ENCODE assay signal across 9 cellular contexts in genomic region chr17:4555863-4556646, GRCh38. TPM values are rescaled to one million over a fixed set of nuclear protein-coding genes. Genes with fewer than 3 reads are reported as not detected.
DNase-seq lines count a peak whose midpoint lies in the region; ATAC-seq and TF ChIP-seq lines count a peak whose summit lies in the region.
"Had no signal": no experiment of that assay in that cellular context is flagged by ENCODE, and none has a peak within 500 bp of the region (broad histone marks: within the 10 kb centered on the region; RNA-seq: fewer than 3 reads in every experiment).

No MANE protein-coding gene starts in this region.

- H3K9me3 ChIP-seq in liver (ENCODE audit: control insufficient read depth in 4 of 4, low read length in 3 of 4), result no peaks in the 10 kb centered on the region
- no peaks in the 10 kb centered on the region for H3K9me3 ChIP-seq in tibial artery

- H3K36me3 ChIP-seq in liver (ENCODE audit: control insufficient read depth in 4 of 4, insufficient read depth in 3 of 4, low read depth in 1 of 4, low read length in 3 of 4) (peaks cover 5 to 19% (median 14%) of the 10 kb centered on the region in 4 donors), tibial artery (peaks cover 22 to 31% (median 29%) of the 10 kb centered on the region in 3 donors)

- intact Hi-C loops in tibial artery (cut with DNase I; ENCODE audit: low total_unique reads), result no loop called here

- H3K27me3 ChIP-seq in liver (ENCODE audit: control insufficient read depth in 4 of 4, insufficient read depth in 4 of 4, low read length in 3 of 4), result no peaks in the 10 kb centered on the region
- H3K27me3 ChIP-seq in tibial artery, result no peaks in the 10 kb centered on the region

- H3K4me1 Mint-ChIP-seq in activated T-cell treated with anti-CD3 and anti-CD28 coated beads, Interleukin-2, amount 50 U/mL, for 4 hours (ENCODE audit: low read depth), result peaks cover 23% of the 10 kb centered on the region

- H3K36me3 Mint-ChIP-seq in activated T-cell treated with anti-CD3 and anti-CD28 coated beads, Interleukin-2, amount 50 U/mL, for 4 hours (ENCODE audit: insufficient read depth), result peaks cover 6% of the 10 kb centered on the region

- H3K9ac ChIP-seq in liver (ENCODE audit: low read depth in 1 of 2, low read length in 2 of 2), result no peak overlapping the region

- peak overlapping the region; percentile 93 for H3K27ac ChIP-seq in angular gyrus (ENCODE audit: low read depth, low read length)
- peak overlapping the region; percentile 32 to 65 for H3K27ac ChIP-seq in liver (ENCODE audit: low read depth in 1 of 2, low read length in 2 of 2)
- peak overlapping the region; percentile 74 to 77 for H3K27ac ChIP-seq in tibial artery

- H3K4me3 ChIP-seq in liver (ENCODE audit: low read depth in 1 of 3, low read length in 3 of 3), result peak overlapping the region in 2 of 3 donors; percentile 83 to 97
- H3K4me3 ChIP-seq in tibial artery, result peak overlapping the region; percentile 80 to 86

- H3K4me1 ChIP-seq in liver (ENCODE audit: control insufficient read depth in 4 of 4, insufficient read depth in 4 of 4, low read length in 3 of 4) (peaks cover 2 to 25% (median 12%) of the 10 kb centered on the region in 4 donors), tibial artery (peaks cover 0 to 49% (median 22%) of the 10 kb centered on the region in 4 donors)

- TF ChIP-seq RAD21 in liver (IDR thresholded peaks at IDR 0.05), result no peak

- WGBS in liver, result 71% methylated on average over 15 of the region's 15 CpGs

- no peaks in the 10 kb centered on the region for H3K27me3 Mint-ChIP-seq in activated T-cell treated with anti-CD3 and anti-CD28 coated beads, Interleukin-2, amount 50 U/mL, for 4 hours (ENCODE audit: low read depth)

- no peak for ATAC-seq in activated T-cell treated with anti-CD3 and anti-CD28 coated beads, Interleukin-2, amount 50 U/mL, for 4 hours
- no peak for ATAC-seq in GM19395 (IDR thresholded peaks at IDR 0.05; ENCODE audit: unreplicated experiment)

- no peak for DNase-seq in activated T-cell treated with anti-CD3 and anti-CD28 coated beads, Interleukin-2, amount 50 U/mL, for 4 hours
- DNase-seq in activated T-cell treated with anti-CD3 and anti-CD28 coated beads for 4 hours (no peak), tibial artery (no peak), SIG-M5 treated with dmso at 0.1 percent for 504 hours (lab: John Stamatoyannopoulos, UW; ENCODE audit: unreplicated experiment) (no peak), kidney tubule cell (ENCODE audit: low spot score) (no peak)

- H3K9me3 Mint-ChIP-seq in activated T-cell treated with anti-CD3 and anti-CD28 coated beads, Interleukin-2, amount 50 U/mL, for 4 hours, result no peaks in the 10 kb centered on the region

- peak overlapping the region; percentile 95 for H3K4me3 Mint-ChIP-seq in activated T-cell treated with anti-CD3 and anti-CD28 coated beads, Interleukin-2, amount 50 U/mL, for 4 hours

- TF ChIP-seq CTCF in liver (IDR thresholded peaks at IDR 0.05; ENCODE audit: low read depth, low read length, missing input control), result no peak
- no peak for TF ChIP-seq CTCF in tibial artery (IDR thresholded peaks at IDR 0.05)

TF ChIP-seq in liver, 16 proteins besides CTCF, POLR2A, EP300 and RAD21:
- TF ChIP-seq EGR1 (IDR thresholded peaks at IDR 0.05; ENCODE audit: low read depth in 2 of 2), result no peak
- no peak for TF ChIP-seq YY1 (IDR thresholded peaks at IDR 0.05)
- no peak for TF ChIP-seq FOXA1 (IDR thresholded peaks at IDR 0.05)
- no peak for TF ChIP-seq REST (IDR thresholded peaks at IDR 0.05)
- no peak for TF ChIP-seq JUND (IDR thresholded peaks at IDR 0.05)
- no peak for TF ChIP-seq SP1 (IDR thresholded peaks at IDR 0.05)
- TF ChIP-seq GABPA (IDR thresholded peaks at IDR 0.05 in 1 of 2, conservative IDR thresholded peaks at IDR 0.05 in 1 of 2), result no peak
- no peak for TF ChIP-seq TAF1 (conservative IDR thresholded peaks at IDR 0.05)
- TF ChIP-seq HNF4G (IDR thresholded peaks at IDR 0.05), result no peak
- no peak for TF ChIP-seq HNF4A (conservative IDR thresholded peaks at IDR 0.05)
- no peak for TF ChIP-seq ZBTB33 (IDR thresholded peaks at IDR 0.05)
- TF ChIP-seq RXRA (IDR thresholded peaks at IDR 0.05), result no peak
- no peak for TF ChIP-seq FOXA2 (IDR thresholded peaks at IDR 0.05)
- TF ChIP-seq, protein P1, sequence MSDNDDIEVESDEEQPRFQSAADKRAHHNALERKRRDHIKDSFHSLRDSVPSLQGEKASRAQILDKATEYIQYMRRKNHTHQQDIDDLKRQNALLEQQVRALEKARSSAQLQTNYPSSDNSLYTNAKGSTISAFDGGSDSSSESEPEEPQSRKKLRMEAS (IDR thresholded peaks at IDR 0.05), result no peak
- TF ChIP-seq, protein P2, sequence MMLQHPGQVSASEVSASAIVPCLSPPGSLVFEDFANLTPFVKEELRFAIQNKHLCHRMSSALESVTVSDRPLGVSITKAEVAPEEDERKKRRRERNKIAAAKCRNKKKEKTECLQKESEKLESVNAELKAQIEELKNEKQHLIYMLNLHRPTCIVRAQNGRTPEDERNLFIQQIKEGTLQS (IDR thresholded peaks at IDR 0.05), result no peak
- no peak for TF ChIP-seq NR2F2 (IDR thresholded peaks at IDR 0.05)

RNA-seq across cellular contexts. Expression of gene MYBBP1A, which starts 0.9 kb away (rescaled TPM):
- total RNA-seq in activated T-cell treated with anti-CD3 and anti-CD28 coated beads, Interleukin-2, amount 50 U/mL, for 4 hours, result 100 to 1,000 TPM; 261 to 278 (median 263) TPM
- 10 to 100 TPM; 20.5 to 23.3 TPM for total RNA-seq in liver
- 10 to 100 TPM; 12.2 to 19.6 TPM for polyA plus RNA-seq in liver

RNA-seq across cellular contexts. Expression of gene GGT6, which starts 4.3 kb away (rescaled TPM):
- total RNA-seq in activated T-cell treated with anti-CD3 and anti-CD28 coated beads, Interleukin-2, amount 50 U/mL, for 4 hours, result not detected
- total RNA-seq in liver, result 1 to 10 TPM in 1 of 2 donors, under 1 TPM in 1; 0.19 to 1.1 TPM
- under 1 TPM; 0.43 to 0.64 TPM for polyA plus RNA-seq in liver
- total RNA-seq: NCI-H460 had no signal

RNA-seq across cellular contexts. Expression of gene SMTNL2, which starts 28.3 kb away (rescaled TPM):
- not detected for total RNA-seq in activated T-cell treated with anti-CD3 and anti-CD28 coated beads, Interleukin-2, amount 50 U/mL, for 4 hours
- total RNA-seq in liver, result not detected
- polyA plus RNA-seq in liver, result under 1 TPM; 0.13 to 0.29 TPM

RNA-seq across cellular contexts. Expression of gene SPNS2, which starts 57.4 kb away (rescaled TPM):
- total RNA-seq in activated T-cell treated with anti-CD3 and anti-CD28 coated beads, Interleukin-2, amount 50 U/mL, for 4 hours, result under 1 TPM; 0.33 to 0.47 (median 0.46) TPM
- total RNA-seq in liver, result 1 to 10 TPM; 4.9 to 9.0 TPM
- 1 to 10 TPM; 4.0 to 5.6 TPM for polyA plus RNA-seq in liver

Comparison
In these comparisons a context has a peak if more than half of its experiments do, and no peak if none do; other contexts are left out.
1. RNA of gene MYBBP1A, which starts 0.9 kb away (total RNA-seq): 261 to 278 TPM in activated T-cell treated with anti-CD3 and anti-CD28 coated beads, Interleukin-2, amount 50 U/mL, for 4 hours; 20.5 to 23.3 TPM in liver; every median in the first group is over 10 times any median in the second.
2. Peak in every context shown above with its lines, with median percentiles within 50 percentile points of each other: H3K27ac ChIP-seq.